ENCODE assay signal across 9 cellular contexts in genomic region chrX:119488749-119489148, GRCh38. TPM values are rescaled to one million over a fixed set of nuclear protein-coding genes. Genes with fewer than 3 reads are reported as not detected.
DNase-seq lines count a peak whose midpoint lies in the region; ATAC-seq, FAIRE-seq and TF ChIP-seq lines count a peak whose summit lies in the region.
"Had no signal": no experiment of that assay in that cellular context is flagged by ENCODE, and none has a peak within 500 bp of the region (broad histone marks: within the 10 kb centered on the region; RNA-seq: fewer than 3 reads in every experiment).

No MANE protein-coding gene starts in this region.

- POLR2A ChIA-PET in HEK293 (lab: Yijun Ruan, JAX), result interaction anchor here (0.7 kb wide), 2 partner anchors 23 to 117 kb away, joined by 3 read pairs; no protein-coding TSS in a partner anchor

- intact Hi-C loops in lower leg skin (cut with DNase I; ENCODE audit: low total_unique reads) (no loop called here), transverse colon (cut with DNase I; ENCODE audit: low total_unique reads) (no loop called here)

- no peak for FAIRE-seq in RCC 7860 (lab: Jason Lieb, UNC)

- H3K9me3 ChIP-seq in HEK293 (ENCODE audit: control insufficient read depth, insufficient read depth, low read depth, low read length), result no peaks in the 10 kb centered on the region
- no peaks in the 10 kb centered on the region for H3K9me3 ChIP-seq in transverse colon

- CTCF ChIA-PET in HEK293 (lab: Yijun Ruan, JAX), result interaction anchor here (0.6 to 5.8 kb wide), 16 partner anchors 8 to 1264 kb away, joined by 3 to 44 read pairs (median 4); no protein-coding TSS in a partner anchor

- no peak for TF ChIP-seq EP300 in transverse colon (IDR thresholded peaks at IDR 0.05; ENCODE audit: low read depth)

- no peak overlapping the region for H3K4me3 ChIP-seq in HEK293 (ENCODE audit: low read depth, low read length)
- H3K4me3 ChIP-seq in lower leg skin (ENCODE audit: low read depth, poor library complexity, severe bottlenecking), result no peak overlapping the region
- H3K4me3 ChIP-seq in transverse colon, result no peak overlapping the region

- H3K4me1 ChIP-seq in HEK293 (ENCODE audit: control insufficient read depth, insufficient read depth, low read length) (no peaks in the 10 kb centered on the region), transverse colon (peaks cover 0 to 4% (median 0%) of the 10 kb centered on the region in 4 donors)

- ATAC-seq in GM21367 (IDR thresholded peaks at IDR 0.05; ENCODE audit: unreplicated experiment), result no peak
- ATAC-seq in HG03521 (IDR thresholded peaks at IDR 0.05; ENCODE audit: unreplicated experiment), result no peak
- ATAC-seq: T-cell had no signal

- H3K27me3 ChIP-seq in transverse colon, result no peaks in the 10 kb centered on the region

- no peaks in the 10 kb centered on the region for H3K36me3 ChIP-seq in HEK293 (ENCODE audit: control insufficient read depth in 2 of 2, insufficient read depth in 1 of 2, low read length in 2 of 2)
- H3K36me3 ChIP-seq in transverse colon, result no peaks in the 10 kb centered on the region

- in situ Hi-C loops in Caki2 (cut with HindIII; ENCODE audit: low pct_unique_long_range_greater_than_20kb, low sequenced_read_pairs), result no loop called here
- in situ Hi-C loops in transverse colon (cut with MboI; ENCODE audit: low pct_ligation_motif_present in 1 of 4, low pct_unique_long_range_greater_than_20kb in 1 of 4, low sequenced_read_pairs in 3 of 4), result no loop called here

- no peak overlapping the region for H3K27ac ChIP-seq in HEK293 (ENCODE audit: extremely low read depth, low read depth, low read length)
- H3K27ac ChIP-seq in transverse colon, result no peak overlapping the region

- TF ChIP-seq POLR2A in lower leg skin (IDR thresholded peaks at IDR 0.05) (no peak), transverse colon (IDR thresholded peaks at IDR 0.05) (no peak)

- TF ChIP-seq CTCF in HEK293 (tag by site-specific recombination; IDR thresholded peaks at IDR 0.05) (peak; percentile 27; the same call in 1 of the 2 replicates), lower leg skin (IDR thresholded peaks at IDR 0.05) (no peak), transverse colon (IDR thresholded peaks at IDR 0.05) (peak; percentile 54 to 74 (median 61))

- DNase-seq in Caki2 (ENCODE audit: low read depth), result peak; percentile 21
- DNase-seq in RCC 7860 (ENCODE audit: low spot score), result peak; percentile 7
- peak; percentile 22 for DNase-seq in central memory CD4-positive, alpha-beta T cell
- DNase-seq in lower leg skin (ENCODE audit: low spot score in 2 of 2), result peak; percentile 23 to 85
- peak; percentile 73 for DNase-seq in transverse colon

- WGBS in lower leg skin, 2 donors, result 4 to 30% methylated on average over 7 to 8 of the region's 8 CpGs
- 0 to 20% methylated on average over 2 to 8 of the region's 8 CpGs for WGBS in transverse colon (ENCODE audit: low coverage in 1 of 2), 2 donors

TF ChIP-seq in HEK293, 187 proteins besides CTCF, POLR2A, EP300 and RAD21:
- TF ChIP-seq ZNF548 (tag by site-specific recombination; IDR thresholded peaks at IDR 0.05) (no peak), IKZF3 (tag by site-specific recombination; IDR thresholded peaks at IDR 0.05) (peak; percentile 75), SP2 (tag by site-specific recombination; IDR thresholded peaks at IDR 0.05) (no peak), ZNF654 (tag by site-specific recombination; IDR thresholded peaks at IDR 0.05; ENCODE audit: low read depth) (peak; percentile 58), ZNF473 (tag by site-specific recombination; IDR thresholded peaks at IDR 0.05) (no peak), ZNF18 (tag by site-specific recombination; IDR thresholded peaks at IDR 0.05) (no peak), ZNF362 (tag by site-specific recombination; IDR thresholded peaks at IDR 0.05) (peak; percentile 86)

RNA-seq across cellular contexts. Expression of gene SLC25A5, which starts 20.5 kb away (rescaled TPM):
- total RNA-seq in Caki2 (2014; rRNA removed; shearing (Covaris generic); ENCODE audit: low replicate concordance), result 37.5 and 59.0 TPM in 2 replicates
- total RNA-seq in lower leg skin, result 100 to 1,000 TPM; 226 to 449 (median 361) TPM
- 1,000 to 10,000 TPM in 1 of 4 donors, 100 to 1,000 TPM in 3; 319 to 1,302 (median 724) TPM for total RNA-seq in transverse colon

Comparison
In these comparisons a context has a peak if more than half of its experiments do, and no peak if none do; other contexts are left out.
1. DNase-seq: peak in every context shown above with its lines; median percentile 73 in transverse colon; 54 in lower leg skin; 22 in central memory CD4-positive, alpha-beta T cell; 21 in Caki2; 7 in RCC 7860.
2. CTCF ChIP-seq: peak in HEK293 (single experiment) and transverse colon (5 of 5); none in lower leg skin (0 of 3).